ENCODE assay signal across 22 cellular contexts in the genomic region with DNA sequence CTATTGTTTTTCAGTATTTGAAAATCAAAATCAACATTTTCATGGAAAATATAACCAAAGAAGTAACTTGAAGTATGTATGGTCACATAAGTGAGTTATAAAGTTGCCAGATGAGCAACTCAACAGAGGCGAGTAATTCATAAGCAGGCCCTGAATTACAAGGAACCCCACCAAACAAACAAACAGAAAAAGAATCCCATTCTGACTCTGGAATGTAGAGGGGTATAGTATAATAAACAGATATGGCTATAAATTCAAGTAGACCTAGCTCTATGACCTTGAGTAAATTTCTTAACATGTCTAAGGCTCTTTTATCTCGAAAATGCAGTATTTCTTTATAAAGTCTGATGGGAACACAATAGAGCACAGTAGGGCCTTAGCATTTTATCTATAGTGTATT. TPM values are rescaled to one million over a fixed set of nuclear protein-coding genes. Genes with fewer than 3 reads are reported as not detected.
"Had no signal": no experiment of that assay in that cellular context is flagged by ENCODE, and none has a peak within 500 bp of the region (broad histone marks: within the 10 kb centered on the region; RNA-seq: fewer than 3 reads in every experiment).

No MANE protein-coding gene starts in this region.

- H3K27ac ChIP-seq: KMS-11 had no signal

- FAIRE-seq: K562, RCC 7860 had no signal

- H3K4me3 ChIP-seq: K562 had no signal

- H3K4me3 Mint-ChIP-seq: IgD-negative memory B cell had no signal

- H3K9me3 ChIP-seq: SK-N-SH had no signal

- H3K9ac ChIP-seq: KMS-11, SK-N-SH had no signal

- DNase-seq: Kasumi-1, MM.1S, NCI-H1105, NCI-H1417, NCI-H1436 treated with DMSO at 0.1 percent for 48 hours, NCI-H1694, NCI-H187 treated with DMSO at 0.1 percent for 48 hours, NCI-H2029 treated with DMSO at 0.1 percent for 48 hours, NCI-H2171 treated with DMSO at 0.1 percent for 48 hours, NCI-H2227 treated with DMSO at 0.1 percent for 48 hours, NCI-H524, NCI-H526 treated with DMSO at 0.1 percent for 48 hours, NCI-H774, Right ventricle myocardium superior, RPMI8226, SIG-M5, SK-N-SH, SW 1271 had no signal

- H3K36me3 Mint-ChIP-seq: IgD-negative memory B cell had no signal

- H3K4me2 ChIP-seq: KMS-11, SK-N-SH had no signal

- ATAC-seq: K562 had no signal

- H3K27ac Mint-ChIP-seq: IgD-negative memory B cell had no signal

RNA-seq across cellular contexts. Expression of a gene that starts 4.7 kb away (rescaled TPM):
- polyA plus RNA-seq: IgD-negative memory B cell, K562 had no signal
